In the genomic region with DNA sequence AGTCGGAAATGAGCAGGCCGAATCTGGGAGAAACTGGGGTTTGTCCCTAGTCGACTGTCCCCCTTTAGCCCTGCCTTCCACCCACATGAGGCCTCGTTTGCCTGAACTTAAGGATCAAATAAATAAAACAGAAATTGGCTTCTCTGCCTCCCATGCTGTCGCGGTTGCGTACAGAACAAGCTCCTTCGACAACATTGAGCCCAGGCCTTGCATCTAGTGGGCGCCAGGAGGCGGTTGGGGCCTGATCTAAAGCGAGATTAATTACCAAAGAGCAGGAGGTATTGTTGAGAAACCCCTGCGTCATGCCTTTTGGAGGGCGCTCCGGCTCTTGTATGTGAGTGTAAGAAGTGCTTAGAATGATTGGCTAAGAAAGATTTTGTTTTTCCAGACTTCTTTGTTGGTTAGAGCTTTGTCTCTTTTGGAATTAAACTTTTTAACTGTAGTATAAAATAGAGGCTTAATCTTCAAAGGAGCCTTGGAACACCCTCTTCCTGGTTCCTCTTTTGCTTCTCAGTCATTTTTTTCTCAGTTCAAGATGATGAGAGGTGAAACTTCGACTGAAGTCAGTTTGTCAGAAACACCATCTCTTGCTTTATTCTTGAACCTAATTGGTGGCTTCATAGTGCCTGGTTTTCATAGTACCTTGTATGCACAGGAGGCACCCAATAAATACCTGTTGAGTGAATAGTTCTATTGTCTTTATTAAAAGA, we compare ENCODE assay signal across 8 cellular contexts. TPM values are rescaled to one million over a fixed set of nuclear protein-coding genes. Genes with fewer than 3 reads are reported as not detected.
DNase-seq lines count a peak whose midpoint lies in the region; ATAC-seq and TF ChIP-seq lines count a peak whose summit lies in the region.

No MANE protein-coding gene starts in this region.

- H3K9me3 ChIP-seq in SJSA1 (replicated peaks) = no peaks in the 10 kb centered on the region

- H3K36me3 ChIP-seq in KMS-11 (ENCODE audit: insufficient read depth) (no peaks in the 10 kb centered on the region), SJSA1 (peaks cover 44% of the 10 kb centered on the region)

- peak; percentile 49; the same call in 1 of the 2 replicates for TF ChIP-seq CTCF in KMS-11 (conservative IDR thresholded peaks at IDR 0.05; ENCODE audit: low read depth, low read length)

- H3K4me3 Mint-ChIP-seq in activated naive CD4-positive, alpha-beta T cell treated with anti-CD3 and anti-CD28 coated beads for 36 hours = peak overlapping the region; percentile 97

- CTCF ChIA-PET in activated naive CD4-positive, alpha-beta T cell treated with anti-CD3 and anti-CD28 coated beads for 36 hours (lab: Charles Lee) = interaction anchor here (0.6 to 2.8 kb wide), 25 partner anchors 11 to 352 kb away, joined by 3 to 20 read pairs (median 4); partner anchors contain the start of gene BNIP1

- peak overlapping the region; percentile 86 for H3K27ac ChIP-seq in KMS-11
- peak overlapping the region; percentile 64 for H3K27ac ChIP-seq in SJSA1
- peak overlapping the region; percentile 91 for H3K27ac ChIP-seq in temporal lobe (ENCODE audit: low read depth, low read length)

- peaks cover 59% of the 10 kb centered on the region for H3K79me2 ChIP-seq in KMS-11 (ENCODE audit: insufficient read depth, low read depth)

- H2AFZ ChIP-seq in KMS-11 (ENCODE audit: low read depth) = no peak overlapping the region

- ATAC-seq in GM21786 (IDR thresholded peaks at IDR 0.05; ENCODE audit: unreplicated experiment) = peak; percentile 61

- H3K4me2 ChIP-seq in KMS-11 = peak overlapping the region; percentile 50

- intact Hi-C loops in activated naive CD4-positive, alpha-beta T cell treated with anti-CD3 and anti-CD28 coated beads for 36 hours (cut with micrococcal nuclease) = loop anchor here (1.0 to 2.0 kb wide), 9 partner anchors 25 to 632 kb away; partner anchors contain the start of genes BNIP1, BOD1, RPL26L1 and STC2

- peak overlapping the region; percentile 97 for H3K27ac Mint-ChIP-seq in activated naive CD4-positive, alpha-beta T cell treated with anti-CD3 and anti-CD28 coated beads for 36 hours

- H3K36me3 Mint-ChIP-seq in activated naive CD4-positive, alpha-beta T cell treated with anti-CD3 and anti-CD28 coated beads for 36 hours (ENCODE audit: low read depth) = peaks cover 22% of the 10 kb centered on the region

- H3K9ac ChIP-seq in KMS-11 = peak overlapping the region; percentile 87

- no peak overlapping the region for H3K4me3 ChIP-seq in KMS-11 (IDR thresholded peaks at IDR 0.05; ENCODE audit: insufficient read depth, low read depth, low read length)
- H3K4me3 ChIP-seq in SJSA1 = peak overlapping the region; percentile 73

- H4K20me1 ChIP-seq in KMS-11 (ENCODE audit: insufficient read depth) = no peaks in the 10 kb centered on the region

- no peaks in the 10 kb centered on the region for H3K27me3 Mint-ChIP-seq in activated naive CD4-positive, alpha-beta T cell treated with anti-CD3 and anti-CD28 coated beads for 36 hours (ENCODE audit: low read depth)

- peaks cover 38% of the 10 kb centered on the region for H3K4me1 Mint-ChIP-seq in activated naive CD4-positive, alpha-beta T cell treated with anti-CD3 and anti-CD28 coated beads for 36 hours (ENCODE audit: low read depth)

- H3K27me3 ChIP-seq in KMS-11 (ENCODE audit: insufficient read depth, low read depth) = no peaks in the 10 kb centered on the region
- no peaks in the 10 kb centered on the region for H3K27me3 ChIP-seq in SJSA1 (replicated peaks)

- DNase-seq in Daoy (ENCODE audit: low read depth) = peak; percentile 83
- peak; percentile 84 to 86 for DNase-seq in SJSA1 (ENCODE audit: low read depth in 1 of 2, low spot score in 2 of 2)
- peak; percentile 91 for DNase-seq in activated naive CD4-positive, alpha-beta T cell treated with anti-CD3 and anti-CD28 coated beads for 36 hours
- peak; percentile 53 for DNase-seq in globus pallidus (ENCODE audit: low spot score)
- peak; percentile 5 for DNase-seq in occipital lobe (lab: John Stamatoyannopoulos, UW)

- H3K9me3 Mint-ChIP-seq in activated naive CD4-positive, alpha-beta T cell treated with anti-CD3 and anti-CD28 coated beads for 36 hours = no peaks in the 10 kb centered on the region

- H3K4me1 ChIP-seq in KMS-11 (ENCODE audit: low read depth, poor library complexity, severe bottlenecking) (peaks cover 13% of the 10 kb centered on the region), SJSA1 (replicated peaks) (peaks cover 17% of the 10 kb centered on the region)

RNA-seq across cellular contexts. Expression of gene ATP6V0E1, which starts 0.8 kb away (rescaled TPM):
- total RNA-seq in Daoy (2014; rRNA removed; shearing (Covaris generic)) = 166 and 186 TPM in 2 replicates
- total RNA-seq in SJSA1 (2014; rRNA removed; shearing (Covaris generic)) = 286 and 291 TPM in 2 replicates
- 10 to 100 TPM; 70.9 to 71.9 TPM for total RNA-seq in activated naive CD4-positive, alpha-beta T cell treated with anti-CD3 and anti-CD28 coated beads for 36 hours
- total RNA-seq in occipital lobe (43.5 TPM), temporal lobe (21.4 TPM)

RNA-seq across cellular contexts. Expression of gene RPL26L1, which starts 25.2 kb away (rescaled TPM):
- total RNA-seq in Daoy (2014; rRNA removed; shearing (Covaris generic)) = 103 and 113 TPM in 2 replicates
- total RNA-seq in SJSA1 (2014; rRNA removed; shearing (Covaris generic)) = 167 and 184 TPM in 2 replicates
- 10 to 100 TPM; 75.4 to 82.7 TPM for total RNA-seq in activated naive CD4-positive, alpha-beta T cell treated with anti-CD3 and anti-CD28 coated beads for 36 hours
- total RNA-seq in occipital lobe = 29.8 TPM
- 19.7 TPM for total RNA-seq in temporal lobe

Comparison
In these comparisons a context has a peak if more than half of its experiments do, and no peak if none do; other contexts are left out.
1. DNase-seq: peak in every context shown above with its lines; median percentile 91 in activated naive CD4-positive, alpha-beta T cell treated with anti-CD3 and anti-CD28 coated beads for 36 hours; 85 in SJSA1; 83 in Daoy; 53 in globus pallidus; 5 in occipital lobe.